13 cellular contexts compared by ENCODE assay signal in the genomic region with DNA sequence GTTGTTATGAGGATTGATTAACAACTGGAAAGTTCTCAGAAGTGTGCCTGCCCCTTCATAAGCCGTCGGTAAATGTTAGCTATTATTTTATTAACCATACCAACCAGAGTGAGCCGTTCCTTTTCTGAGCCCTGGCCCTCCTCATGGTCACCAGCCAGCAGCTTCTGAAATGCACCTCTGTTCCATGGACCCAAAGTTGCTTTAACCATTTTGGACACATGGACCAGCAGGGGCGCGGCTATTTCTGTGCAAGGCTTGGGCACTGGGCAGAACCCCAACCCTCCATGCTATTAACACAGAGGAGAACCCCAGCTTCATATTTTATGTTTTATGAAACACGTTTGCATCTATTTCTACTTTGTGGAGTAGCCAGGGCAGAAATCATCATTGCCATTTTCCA. TPM values are rescaled to one million over a fixed set of nuclear protein-coding genes. Genes with fewer than 3 reads are reported as not detected.
DNase-seq lines count a peak whose midpoint lies in the region; ATAC-seq and TF ChIP-seq lines count a peak whose summit lies in the region.
"Had no signal": no experiment of that assay in that cellular context is flagged by ENCODE, and none has a peak within 500 bp of the region (broad histone marks: within the 10 kb centered on the region; RNA-seq: fewer than 3 reads in every experiment).

No MANE protein-coding gene starts in this region.

- TF ChIP-seq CTCF in coronary artery (IDR thresholded peaks at IDR 0.05) (no peak), nephron (IDR thresholded peaks at IDR 0.05; ENCODE audit: unreplicated experiment in 3 of 3) (no peak), testis (IDR thresholded peaks at IDR 0.05) (no peak)

- H3K36me3 ChIP-seq in testis (ENCODE audit: low read depth, missing control alignments) = no peaks in the 10 kb centered on the region
- H3K36me3 ChIP-seq in effector memory CD4-positive, alpha-beta T cell (ENCODE audit: control insufficient read depth, insufficient read depth, low read length) = no peaks in the 10 kb centered on the region

- no peaks in the 10 kb centered on the region for H3K36me3 Mint-ChIP-seq in nephron (ENCODE audit: low read depth)

- H3K27ac Mint-ChIP-seq in nephron = peak overlapping the region; percentile 65 to 99 (median 99)
- H3K27ac Mint-ChIP-seq: CD4-positive, alpha-beta T cell had no signal

- DNase-seq in coronary artery (ENCODE audit: low spot score) (no peak), testis (no peak), NCI-H1694 (lab: John Stamatoyannopoulos, UW) (no peak), amygdala (lab: John Stamatoyannopoulos, UW) (no peak), KG1 (lab: John Stamatoyannopoulos, UW) (no peak)
- DNase-seq in effector memory CD4-positive, alpha-beta T cell = no peak
- DNase-seq: activated effector memory CD4-positive, alpha-beta T cell treated with anti-CD3 and anti-CD28 coated beads, Interleukin-2, amount 50 U/mL, for 16 hours; CD4-positive, alpha-beta T cell; stimulated activated CD4-positive, alpha-beta T cell treated with anti-CD3 and anti-CD28 coated beads, Interleukin-2, amount 100 ng/mL, for 48 hours had no signal

- no peak for TF ChIP-seq POLR2A in testis (IDR thresholded peaks at IDR 0.05)

- peak overlapping the region; percentile 52 for H3K4me3 ChIP-seq in coronary artery
- no peak overlapping the region for H3K4me3 ChIP-seq in testis
- no peak overlapping the region for H3K4me3 ChIP-seq in effector memory CD4-positive, alpha-beta T cell (ENCODE audit: insufficient read depth, low read depth, low read length, poor library complexity, severe bottlenecking)

- H3K27me3 Mint-ChIP-seq in nephron (ENCODE audit: low read depth) = peaks cover 7% of the 10 kb centered on the region
- H3K27me3 Mint-ChIP-seq: CD4-positive, alpha-beta T cell had no signal

- peak overlapping the region; percentile 73 to 96 for H3K27ac ChIP-seq in coronary artery
- peak overlapping the region; percentile 33 to 65 for H3K27ac ChIP-seq in testis
- H3K27ac ChIP-seq in effector memory CD4-positive, alpha-beta T cell (ENCODE audit: insufficient read depth, low read length, poor library complexity, severe bottlenecking) = no peak overlapping the region

- ATAC-seq in SK-N-SH treated with all-trans-retinoic acid at 6 μM for 48 hours = peak; percentile 6

- peaks cover 70% of the 10 kb centered on the region for H3K4me1 ChIP-seq in testis
- peaks cover 19% of the 10 kb centered on the region for H3K4me1 ChIP-seq in effector memory CD4-positive, alpha-beta T cell (ENCODE audit: control insufficient read depth, insufficient read depth, low read length, poor library complexity, severe bottlenecking)

- H3K9me3 ChIP-seq in testis = no peaks in the 10 kb centered on the region
- no peaks in the 10 kb centered on the region for H3K9me3 ChIP-seq in effector memory CD4-positive, alpha-beta T cell (ENCODE audit: control insufficient read depth, low read length)

- H3K4me3 Mint-ChIP-seq in nephron = peak overlapping the region in 1 of 3 experiments; percentile 69
- H3K4me3 Mint-ChIP-seq: CD4-positive, alpha-beta T cell had no signal

- intact Hi-C loops in testis (cut with DNase I; ENCODE audit: low total_unique reads) = no loop called here

- no peaks in the 10 kb centered on the region for H3K27me3 ChIP-seq in testis
- H3K27me3 ChIP-seq in effector memory CD4-positive, alpha-beta T cell (replicated peaks; ENCODE audit: control insufficient read depth, insufficient read depth, low read length, poor library complexity, severe bottlenecking) = no peaks in the 10 kb centered on the region

- no peaks in the 10 kb centered on the region for H3K9me3 Mint-ChIP-seq in nephron
- H3K9me3 Mint-ChIP-seq: CD4-positive, alpha-beta T cell had no signal

- WGBS in testis, 2 donors = 54 to 60% methylated on average over 6 of the region's 6 CpGs

- H3K4me1 Mint-ChIP-seq in nephron = peaks cover 81% of the 10 kb centered on the region

TF ChIP-seq in SK-N-SH treated with all-trans-retinoic acid at 6 μM for 48 hours, 23 proteins besides CTCF, POLR2A, EP300 and RAD21:
- TF ChIP-seq RARB (CRISPR knock-in tag; IDR thresholded peaks at IDR 0.05) (no peak), PPARA (CRISPR knock-in tag; IDR thresholded peaks at IDR 0.05; ENCODE audit: borderline replicate concordance) (no peak), ARNTL (CRISPR knock-in tag; IDR thresholded peaks at IDR 0.05; ENCODE audit: borderline replicate concordance, low read depth) (no peak), SNAI2 (CRISPR knock-in tag; IDR thresholded peaks at IDR 0.05) (no peak), CSDC2 (CRISPR knock-in tag; IDR thresholded peaks at IDR 0.05) (no peak), ZFP30 (CRISPR knock-in tag; IDR thresholded peaks at IDR 0.05) (no peak), ISL1 (CRISPR knock-in tag; IDR thresholded peaks at IDR 0.05) (no peak), ZFP3 (CRISPR knock-in tag; IDR thresholded peaks at IDR 0.05) (no peak), ZNF70 (CRISPR knock-in tag; IDR thresholded peaks at IDR 0.05) (no peak), ESRRG (CRISPR knock-in tag; IDR thresholded peaks at IDR 0.05) (no peak), TOX (CRISPR knock-in tag; IDR thresholded peaks at IDR 0.05; ENCODE audit: borderline replicate concordance) (no peak), BACH2 (CRISPR knock-in tag; IDR thresholded peaks at IDR 0.05; ENCODE audit: borderline replicate concordance) (no peak), ZNF565 (CRISPR knock-in tag; conservative IDR thresholded peaks at IDR 0.05; ENCODE audit: low read depth) (no peak)
- TF ChIP-seq, protein P1, sequence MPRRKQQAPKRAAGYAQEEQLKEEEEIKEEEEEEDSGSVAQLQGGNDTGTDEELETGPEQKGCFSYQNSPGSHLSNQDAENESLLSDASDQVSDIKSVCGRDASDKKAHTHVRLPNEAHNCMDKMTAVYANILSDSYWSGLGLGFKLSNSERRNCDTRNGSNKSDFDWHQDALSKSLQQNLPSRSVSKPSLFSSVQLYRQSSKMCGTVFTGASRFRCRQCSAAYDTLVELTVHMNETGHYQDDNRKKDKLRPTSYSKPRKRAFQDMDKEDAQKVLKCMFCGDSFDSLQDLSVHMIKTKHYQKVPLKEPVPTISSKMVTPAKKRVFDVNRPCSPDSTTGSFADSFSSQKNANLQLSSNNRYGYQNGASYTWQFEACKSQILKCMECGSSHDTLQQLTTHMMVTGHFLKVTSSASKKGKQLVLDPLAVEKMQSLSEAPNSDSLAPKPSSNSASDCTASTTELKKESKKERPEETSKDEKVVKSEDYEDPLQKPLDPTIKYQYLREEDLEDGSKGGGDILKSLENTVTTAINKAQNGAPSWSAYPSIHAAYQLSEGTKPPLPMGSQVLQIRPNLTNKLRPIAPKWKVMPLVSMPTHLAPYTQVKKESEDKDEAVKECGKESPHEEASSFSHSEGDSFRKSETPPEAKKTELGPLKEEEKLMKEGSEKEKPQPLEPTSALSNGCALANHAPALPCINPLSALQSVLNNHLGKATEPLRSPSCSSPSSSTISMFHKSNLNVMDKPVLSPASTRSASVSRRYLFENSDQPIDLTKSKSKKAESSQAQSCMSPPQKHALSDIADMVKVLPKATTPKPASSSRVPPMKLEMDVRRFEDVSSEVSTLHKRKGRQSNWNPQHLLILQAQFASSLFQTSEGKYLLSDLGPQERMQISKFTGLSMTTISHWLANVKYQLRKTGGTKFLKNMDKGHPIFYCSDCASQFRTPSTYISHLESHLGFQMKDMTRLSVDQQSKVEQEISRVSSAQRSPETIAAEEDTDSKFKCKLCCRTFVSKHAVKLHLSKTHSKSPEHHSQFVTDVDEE (CRISPR knock-in tag; IDR thresholded peaks at IDR 0.05) = no peak
- TF ChIP-seq, protein P2, sequence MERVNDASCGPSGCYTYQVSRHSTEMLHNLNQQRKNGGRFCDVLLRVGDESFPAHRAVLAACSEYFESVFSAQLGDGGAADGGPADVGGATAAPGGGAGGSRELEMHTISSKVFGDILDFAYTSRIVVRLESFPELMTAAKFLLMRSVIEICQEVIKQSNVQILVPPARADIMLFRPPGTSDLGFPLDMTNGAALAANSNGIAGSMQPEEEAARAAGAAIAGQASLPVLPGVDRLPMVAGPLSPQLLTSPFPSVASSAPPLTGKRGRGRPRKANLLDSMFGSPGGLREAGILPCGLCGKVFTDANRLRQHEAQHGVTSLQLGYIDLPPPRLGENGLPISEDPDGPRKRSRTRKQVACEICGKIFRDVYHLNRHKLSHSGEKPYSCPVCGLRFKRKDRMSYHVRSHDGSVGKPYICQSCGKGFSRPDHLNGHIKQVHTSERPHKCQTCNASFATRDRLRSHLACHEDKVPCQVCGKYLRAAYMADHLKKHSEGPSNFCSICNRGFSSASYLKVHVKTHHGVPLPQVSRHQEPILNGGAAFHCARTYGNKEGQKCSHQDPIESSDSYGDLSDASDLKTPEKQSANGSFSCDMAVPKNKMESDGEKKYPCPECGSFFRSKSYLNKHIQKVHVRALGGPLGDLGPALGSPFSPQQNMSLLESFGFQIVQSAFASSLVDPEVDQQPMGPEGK (CRISPR knock-in tag; IDR thresholded peaks at IDR 0.05; ENCODE audit: borderline replicate concordance) = no peak
- TF ChIP-seq, protein P3, sequence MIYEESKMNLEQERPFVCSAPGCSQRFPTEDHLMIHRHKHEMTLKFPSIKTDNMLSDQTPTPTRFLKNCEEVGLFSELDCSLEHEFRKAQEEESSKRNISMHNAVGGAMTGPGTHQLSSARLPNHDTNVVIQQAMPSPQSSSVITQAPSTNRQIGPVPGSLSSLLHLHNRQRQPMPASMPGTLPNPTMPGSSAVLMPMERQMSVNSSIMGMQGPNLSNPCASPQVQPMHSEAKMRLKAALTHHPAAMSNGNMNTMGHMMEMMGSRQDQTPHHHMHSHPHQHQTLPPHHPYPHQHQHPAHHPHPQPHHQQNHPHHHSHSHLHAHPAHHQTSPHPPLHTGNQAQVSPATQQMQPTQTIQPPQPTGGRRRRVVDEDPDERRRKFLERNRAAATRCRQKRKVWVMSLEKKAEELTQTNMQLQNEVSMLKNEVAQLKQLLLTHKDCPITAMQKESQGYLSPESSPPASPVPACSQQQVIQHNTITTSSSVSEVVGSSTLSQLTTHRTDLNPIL (CRISPR knock-in tag; IDR thresholded peaks at IDR 0.05; ENCODE audit: low read depth) = no peak
- TF ChIP-seq, protein P4, sequence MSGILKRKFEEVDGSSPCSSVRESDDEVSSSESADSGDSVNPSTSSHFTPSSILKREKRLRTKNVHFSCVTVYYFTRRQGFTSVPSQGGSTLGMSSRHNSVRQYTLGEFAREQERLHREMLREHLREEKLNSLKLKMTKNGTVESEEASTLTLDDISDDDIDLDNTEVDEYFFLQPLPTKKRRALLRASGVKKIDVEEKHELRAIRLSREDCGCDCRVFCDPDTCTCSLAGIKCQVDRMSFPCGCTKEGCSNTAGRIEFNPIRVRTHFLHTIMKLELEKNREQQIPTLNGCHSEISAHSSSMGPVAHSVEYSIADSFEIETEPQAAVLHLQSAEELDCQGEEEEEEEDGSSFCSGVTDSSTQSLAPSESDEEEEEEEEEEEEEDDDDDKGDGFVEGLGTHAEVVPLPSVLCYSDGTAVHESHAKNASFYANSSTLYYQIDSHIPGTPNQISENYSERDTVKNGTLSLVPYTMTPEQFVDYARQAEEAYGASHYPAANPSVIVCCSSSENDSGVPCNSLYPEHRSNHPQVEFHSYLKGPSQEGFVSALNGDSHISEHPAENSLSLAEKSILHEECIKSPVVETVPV (CRISPR knock-in tag; IDR thresholded peaks at IDR 0.05) = no peak

RNA-seq across cellular contexts. Expression of a gene that starts 18.6 kb away (rescaled TPM):
- not detected for total RNA-seq in testis
- polyA plus RNA-seq in testis (ENCODE audit: insufficient read depth, low read depth, low replicate concordance) = not detected
- total RNA-seq: CD4-positive, alpha-beta T cell; lung microvascular endothelial cell; SK-MEL-5 had no signal
